In the genomic region with DNA sequence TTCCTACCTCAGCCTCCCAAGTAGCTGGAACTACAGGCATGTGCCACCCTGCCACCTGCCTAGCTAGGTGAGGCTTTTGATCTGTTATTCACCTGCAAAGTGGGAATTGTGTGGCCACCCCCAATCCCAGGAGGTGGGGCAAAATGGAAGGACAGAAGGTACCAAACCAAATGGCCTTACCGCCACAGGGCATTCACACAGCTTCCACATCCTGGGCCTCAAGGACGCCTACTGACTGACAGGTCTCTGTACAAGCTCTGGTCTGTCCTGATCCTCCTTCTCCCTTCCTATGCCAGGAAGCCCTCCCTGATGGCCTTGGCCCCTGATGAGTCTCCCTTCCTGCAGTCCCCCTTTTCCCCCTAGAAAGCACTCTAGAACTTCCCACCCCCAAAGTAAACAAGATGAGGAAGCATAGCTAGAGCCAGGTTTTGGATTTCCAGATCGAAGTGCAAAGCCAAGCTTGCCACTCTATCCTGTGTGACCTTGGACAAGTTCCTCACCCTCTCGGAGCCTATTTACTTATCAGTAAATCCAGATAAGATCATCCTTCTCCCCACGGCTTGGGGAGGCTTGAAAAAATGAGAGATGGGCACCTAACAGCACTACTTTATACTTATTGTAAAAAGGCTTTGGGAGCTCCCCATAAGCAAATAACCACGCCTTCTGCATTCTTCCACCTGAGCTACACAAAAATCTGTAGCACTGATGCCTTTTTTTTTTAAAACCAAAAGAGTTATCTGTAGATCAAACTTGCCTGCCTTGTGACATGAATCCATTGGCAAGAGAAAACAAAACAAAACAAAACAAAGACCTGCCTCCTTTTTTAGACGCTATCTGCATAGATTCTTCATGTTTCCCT, we compare ENCODE assay signal across 1 cellular context.
A peak's percentile ranks its signal among the peaks of the same experiment; 100 is the strongest.
TF ChIP-seq lines count a peak whose summit lies in the region.

No MANE protein-coding gene starts in this region.

TF ChIP-seq in HepG2, 621 proteins besides CTCF, POLR2A, EP300 and RAD21 (continued from another document and continues in another):
- TF ChIP-seq NR0B2 (CRISPR knock-in tag; IDR thresholded peaks at IDR 0.05) = no peak; the same call in 1 of the 2 replicates
- no peak for TF ChIP-seq NBN (conservative IDR thresholded peaks at IDR 0.05)
- 0 out of 2 replicates have a peak, but pooled peaks have one; percentile 49 for TF ChIP-seq ZNF143 (CRISPR knock-in tag; IDR thresholded peaks at IDR 0.05)
- no peak for TF ChIP-seq GTF2F1 (IDR thresholded peaks at IDR 0.05; ENCODE audit: low read length)
- TF ChIP-seq, protein P1, sequence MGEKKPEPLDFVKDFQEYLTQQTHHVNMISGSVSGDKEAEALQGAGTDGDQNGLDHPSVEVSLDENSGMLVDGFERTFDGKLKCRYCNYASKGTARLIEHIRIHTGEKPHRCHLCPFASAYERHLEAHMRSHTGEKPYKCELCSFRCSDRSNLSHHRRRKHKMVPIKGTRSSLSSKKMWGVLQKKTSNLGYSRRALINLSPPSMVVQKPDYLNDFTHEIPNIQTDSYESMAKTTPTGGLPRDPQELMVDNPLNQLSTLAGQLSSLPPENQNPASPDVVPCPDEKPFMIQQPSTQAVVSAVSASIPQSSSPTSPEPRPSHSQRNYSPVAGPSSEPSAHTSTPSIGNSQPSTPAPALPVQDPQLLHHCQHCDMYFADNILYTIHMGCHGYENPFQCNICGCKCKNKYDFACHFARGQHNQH (CRISPR knock-in tag; IDR thresholded peaks at IDR 0.05) = peak; percentile 96
- TF ChIP-seq GATAD2A (CRISPR knock-in tag; IDR thresholded peaks at IDR 0.05) = peak; percentile 98
- TF ChIP-seq PAXIP1 (CRISPR knock-in tag; conservative IDR thresholded peaks at IDR 0.05) = peak; percentile 100
- TF ChIP-seq KIAA2018 (CRISPR knock-in tag; IDR thresholded peaks at IDR 0.05; ENCODE audit: borderline replicate concordance) = 0 out of 2 replicates have a peak, but pooled peaks have one; percentile 52
- TF ChIP-seq ZNF672 (CRISPR knock-in tag; IDR thresholded peaks at IDR 0.05) = no peak
- TF ChIP-seq MIER3 (CRISPR knock-in tag; IDR thresholded peaks at IDR 0.05; ENCODE audit: borderline replicate concordance) = peak; percentile 87; the same call in 1 of the 2 replicates
- no peak for TF ChIP-seq KLF15 (CRISPR knock-in tag; IDR thresholded peaks at IDR 0.05; ENCODE audit: borderline replicate concordance)
- TF ChIP-seq, protein P2, sequence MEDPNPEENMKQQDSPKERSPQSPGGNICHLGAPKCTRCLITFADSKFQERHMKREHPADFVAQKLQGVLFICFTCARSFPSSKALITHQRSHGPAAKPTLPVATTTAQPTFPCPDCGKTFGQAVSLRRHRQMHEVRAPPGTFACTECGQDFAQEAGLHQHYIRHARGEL (CRISPR knock-in tag; IDR thresholded peaks at IDR 0.05) = no peak
- peak; percentile 65; the same call in 1 of the 2 replicates for TF ChIP-seq KDM5B (CRISPR knock-in tag; IDR thresholded peaks at IDR 0.05; ENCODE audit: borderline replicate concordance)
- TF ChIP-seq HES4 (CRISPR knock-in tag; IDR thresholded peaks at IDR 0.05; ENCODE audit: borderline replicate concordance) = no peak
- TF ChIP-seq KMT2A (CRISPR knock-in tag; IDR thresholded peaks at IDR 0.05) = peak; percentile 53; the same call in 1 of the 2 replicates
- TF ChIP-seq SNAPC2 (CRISPR knock-in tag; IDR thresholded peaks at IDR 0.05) = peak; percentile 82; the same call in 1 of the 2 replicates
- TF ChIP-seq JUND (CRISPR knock-in tag; IDR thresholded peaks at IDR 0.05) = peak; percentile 79
- TF ChIP-seq, protein P3, sequence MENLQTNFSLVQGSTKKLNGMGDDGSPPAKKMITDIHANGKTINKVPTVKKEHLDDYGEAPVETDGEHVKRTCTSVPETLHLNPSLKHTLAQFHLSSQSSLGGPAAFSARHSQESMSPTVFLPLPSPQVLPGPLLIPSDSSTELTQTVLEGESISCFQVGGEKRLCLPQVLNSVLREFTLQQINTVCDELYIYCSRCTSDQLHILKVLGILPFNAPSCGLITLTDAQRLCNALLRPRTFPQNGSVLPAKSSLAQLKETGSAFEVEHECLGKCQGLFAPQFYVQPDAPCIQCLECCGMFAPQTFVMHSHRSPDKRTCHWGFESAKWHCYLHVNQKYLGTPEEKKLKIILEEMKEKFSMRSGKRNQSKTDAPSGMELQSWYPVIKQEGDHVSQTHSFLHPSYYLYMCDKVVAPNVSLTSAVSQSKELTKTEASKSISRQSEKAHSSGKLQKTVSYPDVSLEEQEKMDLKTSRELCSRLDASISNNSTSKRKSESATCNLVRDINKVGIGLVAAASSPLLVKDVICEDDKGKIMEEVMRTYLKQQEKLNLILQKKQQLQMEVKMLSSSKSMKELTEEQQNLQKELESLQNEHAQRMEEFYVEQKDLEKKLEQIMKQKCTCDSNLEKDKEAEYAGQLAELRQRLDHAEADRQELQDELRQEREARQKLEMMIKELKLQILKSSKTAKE (CRISPR knock-in tag; IDR thresholded peaks at IDR 0.05; ENCODE audit: borderline replicate concordance) = peak; percentile 94
- peak; percentile 100 for TF ChIP-seq FOXA3 (CRISPR knock-in tag; IDR thresholded peaks at IDR 0.05)
- TF ChIP-seq, protein P4, sequence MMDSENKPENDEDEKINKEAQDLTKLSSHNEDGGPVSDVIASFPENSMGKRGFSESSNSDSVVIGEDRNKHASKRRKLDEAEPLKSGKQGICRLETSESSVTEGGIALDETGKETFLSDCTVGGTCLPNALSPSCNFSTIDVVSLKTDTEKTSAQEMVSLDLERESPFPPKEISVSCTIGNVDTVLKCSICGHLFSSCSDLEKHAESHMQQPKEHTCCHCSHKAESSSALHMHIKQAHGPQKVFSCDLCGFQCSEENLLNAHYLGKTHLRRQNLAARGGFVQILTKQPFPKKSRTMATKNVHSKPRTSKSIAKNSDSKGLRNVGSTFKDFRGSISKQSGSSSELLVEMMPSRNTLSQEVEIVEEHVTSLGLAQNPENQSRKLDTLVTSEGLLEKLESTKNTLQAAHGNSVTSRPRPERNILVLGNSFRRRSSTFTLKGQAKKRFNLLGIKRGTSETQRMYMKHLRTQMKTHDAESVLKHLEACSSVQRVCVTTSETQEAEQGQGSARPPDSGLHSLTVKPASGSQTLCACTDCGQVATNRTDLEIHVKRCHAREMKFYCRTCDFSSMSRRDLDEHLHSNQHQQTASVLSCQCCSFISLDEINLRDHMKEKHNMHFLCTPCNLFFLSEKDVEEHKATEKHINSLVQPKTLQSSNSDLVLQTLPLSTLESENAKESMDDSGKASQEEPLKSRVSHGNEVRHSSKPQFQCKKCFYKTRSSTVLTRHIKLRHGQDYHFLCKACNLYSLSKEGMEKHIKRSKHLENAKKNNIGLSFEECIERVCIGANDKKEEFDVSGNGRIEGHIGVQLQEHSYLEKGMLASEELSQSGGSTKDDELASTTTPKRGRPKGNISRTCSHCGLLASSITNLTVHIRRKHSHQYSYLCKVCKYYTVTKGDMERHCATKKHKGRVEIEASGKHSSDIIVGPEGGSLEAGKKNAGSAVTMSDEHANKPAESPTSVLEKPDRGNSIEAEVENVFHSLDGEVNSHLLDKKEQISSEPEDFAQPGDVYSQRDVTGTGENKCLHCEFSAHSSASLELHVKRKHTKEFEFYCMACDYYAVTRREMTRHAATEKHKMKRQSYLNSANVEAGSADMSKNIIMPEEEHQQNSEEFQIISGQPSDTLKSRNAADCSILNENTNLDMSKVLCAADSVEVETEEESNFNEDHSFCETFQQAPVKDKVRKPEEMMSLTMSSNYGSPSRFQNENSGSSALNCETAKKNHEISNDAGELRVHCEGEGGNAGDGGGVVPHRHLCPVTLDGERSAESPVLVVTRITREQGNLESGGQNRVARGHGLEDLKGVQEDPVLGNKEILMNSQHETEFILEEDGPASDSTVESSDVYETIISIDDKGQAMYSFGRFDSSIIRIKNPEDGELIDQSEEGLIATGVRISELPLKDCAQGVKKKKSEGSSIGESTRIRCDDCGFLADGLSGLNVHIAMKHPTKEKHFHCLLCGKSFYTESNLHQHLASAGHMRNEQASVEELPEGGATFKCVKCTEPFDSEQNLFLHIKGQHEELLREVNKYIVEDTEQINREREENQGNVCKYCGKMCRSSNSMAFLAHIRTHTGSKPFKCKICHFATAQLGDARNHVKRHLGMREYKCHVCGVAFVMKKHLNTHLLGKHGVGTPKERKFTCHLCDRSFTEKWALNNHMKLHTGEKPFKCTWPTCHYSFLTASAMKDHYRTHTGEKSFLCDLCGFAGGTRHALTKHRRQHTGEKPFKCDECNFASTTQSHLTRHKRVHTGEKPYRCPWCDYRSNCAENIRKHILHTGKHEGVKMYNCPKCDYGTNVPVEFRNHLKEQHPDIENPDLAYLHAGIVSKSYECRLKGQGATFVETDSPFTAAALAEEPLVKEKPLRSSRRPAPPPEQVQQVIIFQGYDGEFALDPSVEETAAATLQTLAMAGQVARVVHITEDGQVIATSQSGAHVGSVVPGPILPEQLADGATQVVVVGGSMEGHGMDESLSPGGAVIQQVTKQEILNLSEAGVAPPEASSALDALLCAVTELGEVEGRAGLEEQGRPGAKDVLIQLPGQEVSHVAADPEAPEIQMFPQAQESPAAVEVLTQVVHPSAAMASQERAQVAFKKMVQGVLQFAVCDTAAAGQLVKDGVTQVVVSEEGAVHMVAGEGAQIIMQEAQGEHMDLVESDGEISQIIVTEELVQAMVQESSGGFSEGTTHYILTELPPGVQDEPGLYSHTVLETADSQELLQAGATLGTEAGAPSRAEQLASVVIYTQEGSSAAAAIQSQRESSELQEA (CRISPR knock-in tag; IDR thresholded peaks at IDR 0.05; ENCODE audit: not compliant biosample characterization) = peak; percentile 40
- TF ChIP-seq MAF1 (CRISPR knock-in tag; IDR thresholded peaks at IDR 0.05; ENCODE audit: borderline replicate concordance) = no peak
- TF ChIP-seq ZBTB3 (CRISPR knock-in tag; IDR thresholded peaks at IDR 0.05; ENCODE audit: borderline replicate concordance, low read depth) = peak; percentile 63; the same call in 1 of the 2 replicates
- TF ChIP-seq ARNT (IDR thresholded peaks at IDR 0.05) = no peak
- no peak for TF ChIP-seq RORA (CRISPR knock-in tag; IDR thresholded peaks at IDR 0.05)
